In the genomic region with DNA sequence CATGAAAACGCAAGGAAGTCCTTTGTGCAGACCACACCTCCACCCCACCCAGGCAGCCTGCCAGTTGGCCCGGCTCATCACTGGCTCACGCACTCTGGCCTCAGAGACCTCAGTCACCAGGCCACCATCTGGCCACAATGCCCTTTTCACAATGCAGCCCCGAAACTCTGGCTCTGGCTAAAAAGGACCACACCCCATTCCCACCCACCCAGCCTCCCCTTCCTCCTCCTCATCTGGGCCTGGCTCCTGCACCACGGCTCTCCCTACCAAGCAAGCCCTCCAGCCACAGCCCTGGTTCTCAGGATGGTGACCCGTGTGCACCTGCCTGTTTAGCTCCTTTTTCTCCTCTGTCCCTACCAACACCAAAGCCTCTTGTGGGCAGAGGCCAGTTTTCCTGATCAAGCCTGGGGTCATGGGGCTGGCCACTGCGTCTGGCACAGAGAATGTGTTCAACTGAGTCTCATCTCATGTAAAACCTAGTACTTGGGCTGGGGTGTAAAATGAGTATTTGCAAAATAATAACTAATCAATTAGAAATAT, we compare ENCODE assay signal across 13 cellular contexts. TPM values are rescaled to one million over a fixed set of nuclear protein-coding genes. Genes with fewer than 3 reads are reported as not detected.
DNase-seq lines count a peak whose midpoint lies in the region; ATAC-seq and TF ChIP-seq lines count a peak whose summit lies in the region.
"Had no signal": no experiment of that assay in that cellular context is flagged by ENCODE, and none has a peak within 500 bp of the region (broad histone marks: within the 10 kb centered on the region; RNA-seq: fewer than 3 reads in every experiment).

No MANE protein-coding gene starts in this region.

- H3K36me3 ChIP-seq in ovary: no peaks in the 10 kb centered on the region
- H3K36me3 ChIP-seq in gastroesophageal sphincter: peaks cover 0 to 12% of the 10 kb centered on the region in 2 donors
- H3K36me3 ChIP-seq in Caco-2 (ENCODE audit: control insufficient read depth, insufficient read depth, low read length): no peaks in the 10 kb centered on the region
- H3K36me3 ChIP-seq: pancreas had no signal

- no TSS peak for BruUV-seq in Caco-2 (replicated peaks; lab: Mats Ljungman, UMichigan)

- H3K4me1 ChIP-seq in ovary (ENCODE audit: insufficient read depth) (peaks cover 5% of the 10 kb centered on the region), gastroesophageal sphincter (peaks cover 0 to 82% (median 16%) of the 10 kb centered on the region in 3 donors), Caco-2 (no peaks in the 10 kb centered on the region)

- TF ChIP-seq EP300 in ovary (IDR thresholded peaks at IDR 0.05) (no peak), gastroesophageal sphincter (IDR thresholded peaks at IDR 0.05) (no peak)

- H3K4me3 ChIP-seq in fibroblast of pulmonary artery (replicated peaks; ENCODE audit: low read depth, low read length) (no peak overlapping the region), ovary (no peak overlapping the region), gastroesophageal sphincter (no peak overlapping the region), Caco-2 (ENCODE audit: low read depth, low read length) (no peak overlapping the region)
- H3K4me3 ChIP-seq: GM23338, pancreas had no signal

- peak; percentile 20 for DNase-seq in COLO829 (ENCODE audit: low spot score)
- peak; percentile 16 for DNase-seq in MV-4-11 (lab: John Stamatoyannopoulos, UW)
- DNase-seq in fibroblast of pulmonary artery (ENCODE audit: low read depth): peak; percentile 13
- peak in 3 of 5 donors; percentile 48 to 64 (median 55) for DNase-seq in ovary
- DNase-seq in Caco-2: no peak
- DNase-seq in OCI-M1 (lab: John Stamatoyannopoulos, UW): no peak
- DNase-seq: activated CD4-positive, alpha-beta T cell treated with anti-CD3 and anti-CD28 coated beads, Interleukin-2, amount 50 U/mL, for 1 hour; dermis blood vessel endothelial cell; stimulated activated CD4-positive, alpha-beta T cell treated with anti-CD3 and anti-CD28 coated beads, Interleukin-4, amount 100 ng/mL, for 4 hours had no signal

- H3K27ac ChIP-seq in ovary (no peak overlapping the region), gastroesophageal sphincter (peak overlapping the region in 2 of 4 donors; percentile 8 to 19)
- H3K27ac ChIP-seq: pancreas had no signal

- H3K9me3 ChIP-seq in ovary: no peaks in the 10 kb centered on the region
- no peaks in the 10 kb centered on the region for H3K9me3 ChIP-seq in gastroesophageal sphincter
- H3K9me3 ChIP-seq in Caco-2: no peaks in the 10 kb centered on the region
- H3K9me3 ChIP-seq: pancreas had no signal

- no peaks in the 10 kb centered on the region for H3K27me3 Mint-ChIP-seq in Caco-2 (ENCODE audit: insufficient read depth, unreplicated experiment)

- no peaks in the 10 kb centered on the region for H3K36me3 Mint-ChIP-seq in Caco-2 (ENCODE audit: insufficient read depth, unreplicated experiment)

- H3K27me3 ChIP-seq in ovary (no peaks in the 10 kb centered on the region), gastroesophageal sphincter (no peaks in the 10 kb centered on the region), Caco-2 (replicated peaks; ENCODE audit: control insufficient read depth, insufficient read depth, low read length) (no peaks in the 10 kb centered on the region)
- H3K27me3 ChIP-seq: pancreas had no signal

- no peaks in the 10 kb centered on the region for H3K9me3 Mint-ChIP-seq in Caco-2 (ENCODE audit: unreplicated experiment)
- H3K9me3 Mint-ChIP-seq: activated naive CD4-positive, alpha-beta T cell treated with anti-CD3 and anti-CD28 coated beads, Interleukin-2, amount 50 U/mL, for 72 hours; GM23338 had no signal

- no peak overlapping the region for H3K27ac Mint-ChIP-seq in Caco-2 (ENCODE audit: unreplicated experiment)
- H3K27ac Mint-ChIP-seq: GM23338 had no signal

- CTCF ChIA-PET in Caco-2 (lab: Charles Lee): no interaction called here

- no peak for ATAC-seq in gastroesophageal sphincter

- TF ChIP-seq POLR2A in ovary (IDR thresholded peaks at IDR 0.05): no peak
- no peak for TF ChIP-seq POLR2A in gastroesophageal sphincter (IDR thresholded peaks at IDR 0.05)

- POLR2A ChIA-PET in Caco-2 (lab: Charles Lee): no interaction called here

- H3K4me1 Mint-ChIP-seq in Caco-2 (ENCODE audit: low read depth, unreplicated experiment): no peaks in the 10 kb centered on the region

- TF ChIP-seq CTCF in fibroblast of pulmonary artery (IDR thresholded peaks at IDR 0.05; ENCODE audit: low read length, missing control alignments): no peak
- TF ChIP-seq CTCF in ovary (IDR thresholded peaks at IDR 0.05): no peak
- no peak for TF ChIP-seq CTCF in gastroesophageal sphincter (IDR thresholded peaks at IDR 0.05)
- TF ChIP-seq CTCF in Caco-2 (IDR thresholded peaks at IDR 0.05; ENCODE audit: insufficient read depth in 1 of 2, low read depth in 1 of 2, low read length in 1 of 2, severe bottlenecking in 1 of 2, unreplicated experiment in 1 of 2): no peak

- WGBS in ovary, 3 donors: 55 to 59% (median 58%) methylated on average over 7 of the region's 7 CpGs
- WGBS in gastroesophageal sphincter (ENCODE audit: low coverage in 1 of 2), 2 donors: 20 to 44% methylated on average over 1 to 6 of the region's 7 CpGs

- intact Hi-C loops in ovary (cut with DNase I): loop anchor here in 2 of 4 donors (10.0 kb wide), 3 partner anchors 59 to 169 kb away; no protein-coding TSS in a partner anchor
- intact Hi-C loops in Caco-2 (cut with micrococcal nuclease; ENCODE audit: unreplicated experiment): loop anchor here (10.0 kb wide), 1 partner anchor 119 kb away; no protein-coding TSS in a partner anchor

- H3K4me3 Mint-ChIP-seq in Caco-2 (ENCODE audit: unreplicated experiment): no peak overlapping the region
- H3K4me3 Mint-ChIP-seq: GM23338 had no signal

RNA-seq across cellular contexts. Expression of a gene that starts 7.3 kb away (rescaled TPM):
- total RNA-seq in ovary (10 to 100 TPM; 38.0 to 74.0 (median 46.6) TPM), gastroesophageal sphincter (100 to 1,000 TPM in 1 of 4 donors, 10 to 100 TPM in 3; 41.3 to 104 (median 85.8) TPM), Caco-2 (2022) (15.5 and 17.6 TPM in 2 replicates)
- polyA plus RNA-seq in ovary: 1 to 10 TPM; 7.0 to 8.2 TPM

Comparison
In these comparisons a context has a peak if more than half of its experiments do, and no peak if none do; other contexts are left out.
1. DNase-seq: peak in COLO829 (single experiment), MV-4-11 (single experiment), fibroblast of pulmonary artery (single experiment) and ovary (3 of 5); none in Caco-2 (0 of 2) and OCI-M1 (single experiment).